15 cellular contexts compared by ENCODE assay signal in genomic region chr16:8632675-8633182, GRCh38. TPM values are rescaled to one million over a fixed set of nuclear protein-coding genes. Genes with fewer than 3 reads are reported as not detected.
DNase-seq lines count a peak whose midpoint lies in the region; ATAC-seq and TF ChIP-seq lines count a peak whose summit lies in the region.
"Had no signal": no experiment of that assay in that cellular context is flagged by ENCODE, and none has a peak within 500 bp of the region (broad histone marks: within the 10 kb centered on the region; RNA-seq: fewer than 3 reads in every experiment).

No MANE protein-coding gene starts in this region.

- peak overlapping the region; percentile 50 for H3K27ac ChIP-seq in A673 (ENCODE audit: low read depth, low read length, poor library complexity, severe bottlenecking)
- H3K27ac ChIP-seq: A549, thyroid gland had no signal

- no peaks in the 10 kb centered on the region for H3K27me3 ChIP-seq in A673 (replicated peaks; ENCODE audit: insufficient read depth, low read depth, low read length, poor library complexity)
- H3K27me3 ChIP-seq: thyroid gland had no signal

- H3K9me3 ChIP-seq in A673 (ENCODE audit: low read depth, low read length, poor library complexity, severe bottlenecking), result no peaks in the 10 kb centered on the region
- H3K9me3 ChIP-seq: A549, thyroid gland had no signal

- CTCF ChIA-PET in A673 (lab: Charles Lee), result no interaction called here

- ATAC-seq in omental fat pad (ENCODE audit: low FRiP score) (peak; percentile 45), HG02759 (IDR thresholded peaks at IDR 0.05; ENCODE audit: unreplicated experiment) (no peak), HG02973 (IDR thresholded peaks at IDR 0.05; ENCODE audit: unreplicated experiment) (no peak), HG02571 (IDR thresholded peaks at IDR 0.05; ENCODE audit: unreplicated experiment) (no peak)
- ATAC-seq: A549 had no signal

- peaks cover 10% of the 10 kb centered on the region for H3K4me1 ChIP-seq in A673 (ENCODE audit: insufficient read depth, low read length, poor library complexity, severe bottlenecking)
- H3K4me1 ChIP-seq: A549, thyroid gland had no signal

- DNase-seq in A673 (ENCODE audit: low spot score), result no peak
- peak; percentile 67 for DNase-seq in SIG-M5 (lab: John Stamatoyannopoulos, UW)
- peak; percentile 78 for DNase-seq in cardiac septum (ENCODE audit: low spot score)
- no peak for DNase-seq in omental fat pad (ENCODE audit: low spot score)
- DNase-seq in iPS-NIHi7 (ENCODE audit: extremely low spot score), result no peak
- DNase-seq: NCI-H1048; NCI-H82; stimulated activated CD4-positive, alpha-beta T cell treated with anti-CD3 and anti-CD28 coated beads, Interleukin-4, amount 100 ng/mL, for 24 hours; T-helper 1 cell; thyroid gland had no signal

- intact Hi-C loops in A673 (cut with micrococcal nuclease; ENCODE audit: unreplicated experiment), result no loop called here
- intact Hi-C loops in cardiac septum (cut with DNase I), result no loop called here

- H3K36me3 ChIP-seq in A673 (ENCODE audit: insufficient read depth, low read length, poor library complexity, severe bottlenecking), result peaks cover 97% of the 10 kb centered on the region

- TF ChIP-seq CTCF in A673 (conservative IDR thresholded peaks at IDR 0.05; ENCODE audit: low read depth, low read length), result no peak
- TF ChIP-seq CTCF in omental fat pad (IDR thresholded peaks at IDR 0.05), result no peak

- no TSS peak for BruUV-seq in A673 (replicated peaks; lab: Mats Ljungman, UMichigan)

- H3K4me3 ChIP-seq in A673 (ENCODE audit: low read depth, low read length, poor library complexity, severe bottlenecking), result no peak overlapping the region
- H3K4me3 ChIP-seq: A549, thyroid gland had no signal

- POLR2A ChIA-PET in A673 (lab: Charles Lee; ENCODE audit: low non-redundant PET), result no interaction called here

RNA-seq across cellular contexts. Expression of gene METTL22, which starts 11.2 kb away (rescaled TPM):
- total RNA-seq in A673 (2021) (91.2 and 116 TPM in 2 replicates), cardiac septum (31.9 TPM), omental fat pad (10 to 100 TPM; 16.7 to 40.0 (median 24.5) TPM)

RNA-seq across cellular contexts. Expression of gene ABAT, which starts 41.7 kb away (rescaled TPM):
- 6.9 and 8.6 TPM in 2 replicates for total RNA-seq in A673 (2021)
- total RNA-seq in cardiac septum, result 25.8 TPM
- total RNA-seq in omental fat pad, result 1 to 10 TPM; 5.5 to 8.4 (median 6.5) TPM

RNA-seq across cellular contexts. Expression of gene TMEM114, which starts 42.4 kb away (rescaled TPM):
- total RNA-seq in A673 (2021) (0.86 and 1.8 TPM in 2 replicates), cardiac septum (not detected), omental fat pad (not detected)
- total RNA-seq: astrocyte, thyroid gland had no signal

Comparison
In these comparisons a context has a peak if more than half of its experiments do, and no peak if none do; other contexts are left out.
1. DNase-seq: peak in SIG-M5 (single experiment) and cardiac septum (single experiment); none in A673 (single experiment), omental fat pad (single experiment) and iPS-NIHi7 (single experiment).